2 cellular contexts compared by ENCODE assay signal in genomic region chr11:76844511-76844910, GRCh38.
TF ChIP-seq lines count a peak whose summit lies in the region.

No MANE protein-coding gene starts in this region.

TF ChIP-seq in liver, 16 proteins besides CTCF, POLR2A, EP300 and RAD21:
- TF ChIP-seq FOXA2 (IDR thresholded peaks at IDR 0.05) (no peak), HNF4A (conservative IDR thresholded peaks at IDR 0.05) (peak in 1 of 2 donors; percentile 9), REST (IDR thresholded peaks at IDR 0.05) (no peak), EGR1 (IDR thresholded peaks at IDR 0.05; ENCODE audit: low read depth in 2 of 2) (no peak), GABPA (IDR thresholded peaks at IDR 0.05 in 1 of 2, conservative IDR thresholded peaks at IDR 0.05 in 1 of 2) (no peak), RXRA (IDR thresholded peaks at IDR 0.05) (peak in 1 of 2 donors; percentile 19), MAX (IDR thresholded peaks at IDR 0.05) (no peak), NR2F2 (IDR thresholded peaks at IDR 0.05) (no peak), FOXA1 (IDR thresholded peaks at IDR 0.05) (no peak), TAF1 (conservative IDR thresholded peaks at IDR 0.05) (no peak), HNF4G (IDR thresholded peaks at IDR 0.05) (no peak), JUND (IDR thresholded peaks at IDR 0.05) (no peak)
TF ChIP-seq in liver: peak in this region for 2.

TF ChIP-seq in HepG2, 621 proteins besides CTCF, POLR2A, EP300 and RAD21 (continued from another document):
- TF ChIP-seq RXRA (CRISPR knock-in tag; IDR thresholded peaks at IDR 0.05) (no peak), CENPBD1 (CRISPR knock-in tag; IDR thresholded peaks at IDR 0.05; ENCODE audit: borderline replicate concordance, low read depth) (no peak), ZZZ3 (CRISPR knock-in tag; IDR thresholded peaks at IDR 0.05; ENCODE audit: borderline replicate concordance) (no peak), MEIS1 (CRISPR knock-in tag; IDR thresholded peaks at IDR 0.05; ENCODE audit: borderline replicate concordance) (no peak), ZNF431 (CRISPR knock-in tag; IDR thresholded peaks at IDR 0.05; ENCODE audit: borderline replicate concordance, low read depth) (no peak), PHF21A (CRISPR knock-in tag; IDR thresholded peaks at IDR 0.05) (no peak), ZNF605 (CRISPR knock-in tag; IDR thresholded peaks at IDR 0.05) (no peak), HOXA5 (CRISPR knock-in tag; IDR thresholded peaks at IDR 0.05) (no peak), TAF1 (CRISPR knock-in tag; IDR thresholded peaks at IDR 0.05) (no peak), DNMT3B (CRISPR knock-in tag; conservative IDR thresholded peaks at IDR 0.05) (no peak), THAP11 (CRISPR knock-in tag; IDR thresholded peaks at IDR 0.05) (no peak), TFAP4 (IDR thresholded peaks at IDR 0.05; ENCODE audit: borderline replicate concordance, low read depth) (no peak), EEA1 (CRISPR knock-in tag; IDR thresholded peaks at IDR 0.05; ENCODE audit: borderline replicate concordance) (no peak), HOXA3 (CRISPR knock-in tag; IDR thresholded peaks at IDR 0.05) (no peak), PAF1 (CRISPR knock-in tag; IDR thresholded peaks at IDR 0.05) (no peak), ZFP36L2 (CRISPR knock-in tag; IDR thresholded peaks at IDR 0.05) (no peak), ZNF3 (CRISPR knock-in tag; IDR thresholded peaks at IDR 0.05) (no peak)
